Comparison of ENCODE assay signal across 8 cellular contexts in the genomic region with DNA sequence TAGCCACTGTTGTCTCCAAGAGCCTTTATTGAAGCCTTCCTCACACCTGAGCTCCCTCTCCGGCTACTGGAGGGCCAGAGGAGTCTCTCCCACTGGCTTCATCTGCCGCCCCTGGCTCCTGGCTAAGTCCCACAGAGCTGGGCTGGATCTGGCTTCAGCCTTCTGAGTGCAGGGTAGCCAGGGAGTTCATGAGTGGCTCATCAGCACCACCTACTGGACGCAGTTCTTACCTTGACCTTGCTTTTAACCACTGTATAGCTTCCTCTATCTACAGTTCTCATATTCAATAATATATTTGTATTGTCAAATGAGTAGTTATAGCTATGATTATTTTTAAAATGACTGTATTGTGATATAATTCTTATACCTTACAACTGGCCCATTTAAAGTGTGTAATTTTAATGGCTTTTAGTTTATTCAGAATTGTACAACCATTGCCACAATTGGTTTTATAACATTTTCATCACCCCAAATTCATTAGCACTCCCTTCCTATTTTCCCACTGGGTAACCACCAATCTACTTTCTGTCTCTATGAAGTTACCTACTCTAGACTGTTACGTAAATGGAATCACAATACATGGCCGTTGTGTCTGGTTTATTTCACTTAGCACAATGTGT.
A peak's percentile ranks its signal among the peaks of the same experiment; 100 is the strongest.
DNase-seq lines count a peak whose midpoint lies in the region; ATAC-seq and FAIRE-seq lines count a peak whose summit lies in the region.

No MANE protein-coding gene starts in this region.

- peak; percentile 90 for DNase-seq in D341Med (ENCODE audit: low spot score)
- DNase-seq in HS-5 (ENCODE audit: low read depth) = peak; percentile 15
- peak; percentile 91 for DNase-seq in NOMO-1 treated with DMSO at 0.1 percent for 48 hours (lab: John Stamatoyannopoulos, UW; ENCODE audit: unreplicated experiment)
- DNase-seq in activated CD8-positive, alpha-beta memory T cell treated with anti-CD3 and anti-CD28 coated beads for 4 hours (ENCODE audit: low read depth in 2 of 2) = peak; percentile 50 to 52
- DNase-seq in midbrain (lab: John Stamatoyannopoulos, UW) = peak; percentile 91
- peak; percentile 52 to 59 for DNase-seq in stimulated activated CD8-positive, alpha-beta memory T cell treated with anti-CD3 and anti-CD28 coated beads, Interleukin-4, amount 100 ng/mL, for 4 hours (ENCODE audit: low read depth in 2 of 2, low spot score in 1 of 2)

- FAIRE-seq in endometrium (lab: Jason Lieb, UNC) = peak; percentile 93

- peak; percentile 100 for ATAC-seq in GM21381 (IDR thresholded peaks at IDR 0.05; ENCODE audit: unreplicated experiment)

Comparison
In these comparisons a context has a peak if more than half of its experiments do, and no peak if none do; other contexts are left out.
1. Peak in every context shown above with its lines: DNase-seq and ATAC-seq.
2. DNase-seq: peak in every context shown above with its lines; median percentile 91 in NOMO-1 treated with DMSO at 0.1 percent for 48 hours; 91 in midbrain; 90 in D341Med; 56 in stimulated activated CD8-positive, alpha-beta memory T cell treated with anti-CD3 and anti-CD28 coated beads, Interleukin-4, amount 100 ng/mL, for 4 hours; 51 in activated CD8-positive, alpha-beta memory T cell treated with anti-CD3 and anti-CD28 coated beads for 4 hours; 15 in HS-5.